10 cellular contexts compared by ENCODE assay signal in the genomic region with DNA sequence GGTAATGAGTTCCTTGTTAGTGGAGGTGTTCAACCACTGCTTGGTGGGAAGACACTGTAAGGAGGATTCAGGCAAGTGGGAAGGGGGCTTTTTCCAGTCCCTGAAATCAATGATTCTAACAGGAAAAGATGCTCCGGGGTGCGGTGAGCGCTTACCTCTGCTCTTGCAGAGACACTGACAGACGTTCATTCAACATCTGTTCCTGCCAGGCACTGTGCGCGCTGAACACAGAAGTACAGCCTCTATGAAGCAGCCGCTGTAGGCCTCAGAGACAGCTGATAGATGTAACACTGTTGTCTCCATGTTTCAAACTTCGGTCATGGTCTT. TPM values are rescaled to one million over a fixed set of nuclear protein-coding genes. Genes with fewer than 3 reads are reported as not detected.
DNase-seq lines count a peak whose midpoint lies in the region; ATAC-seq and TF ChIP-seq lines count a peak whose summit lies in the region.
"Had no signal": no experiment of that assay in that cellular context is flagged by ENCODE, and none has a peak within 500 bp of the region (broad histone marks: within the 10 kb centered on the region; RNA-seq: fewer than 3 reads in every experiment).

No MANE protein-coding gene starts in this region.

- peak overlapping the region; percentile 88 for H3K27ac ChIP-seq in left ventricle myocardium inferior (replicated peaks)

- DNase-seq in NCI-H1694 (lab: John Stamatoyannopoulos, UW) (peak; percentile 70), left ventricle myocardium inferior (no peak), NOMO-1 (lab: John Stamatoyannopoulos, UW; ENCODE audit: unreplicated experiment in 2 of 2) (no peak)
- DNase-seq in stimulated activated effector memory CD8-positive, alpha-beta T cell treated with anti-CD3 and anti-CD28 coated beads, Interleukin-12 subunit alpha, Interleukin-12 subunit beta, amount 100 ng/mL, for 72 hours (ENCODE audit: low spot score in 2 of 2), result no peak
- no peak for DNase-seq in stimulated activated CD4-positive, alpha-beta T cell treated with anti-CD3 and anti-CD28 coated beads, Interleukin-15, amount 100 ng/mL, for 24 hours
- DNase-seq: stimulated activated CD4-positive, alpha-beta T cell treated with anti-CD3 and anti-CD28 coated beads, Interleukin-4, amount 100 ng/mL, for 1 hour had no signal

- H3K4me3 Mint-ChIP-seq in activated T-helper 17 cell treated with anti-CD3 and anti-CD28 coated beads, Interleukin-2, amount 50 U/mL, for 72 hours, result peak overlapping the region; percentile 89
- peak overlapping the region; percentile 81 for H3K4me3 Mint-ChIP-seq in stimulated activated effector memory CD8-positive, alpha-beta T cell treated with anti-CD3 and anti-CD28 coated beads, Interleukin-12 subunit alpha, Interleukin-12 subunit beta, amount 100 ng/mL, for 72 hours

- peaks cover 21% of the 10 kb centered on the region for H3K4me1 Mint-ChIP-seq in activated T-helper 17 cell treated with anti-CD3 and anti-CD28 coated beads, Interleukin-2, amount 50 U/mL, for 72 hours
- H3K4me1 Mint-ChIP-seq in stimulated activated effector memory CD8-positive, alpha-beta T cell treated with anti-CD3 and anti-CD28 coated beads, Interleukin-12 subunit alpha, Interleukin-12 subunit beta, amount 100 ng/mL, for 72 hours, result peaks cover 57% of the 10 kb centered on the region

- no peaks in the 10 kb centered on the region for H3K9me3 ChIP-seq in left ventricle myocardium inferior (replicated peaks)

- TF ChIP-seq CTCF in left ventricle myocardium inferior (IDR thresholded peaks at IDR 0.05; ENCODE audit: borderline replicate concordance), result no peak

- no peaks in the 10 kb centered on the region for H3K27me3 Mint-ChIP-seq in activated T-helper 17 cell treated with anti-CD3 and anti-CD28 coated beads, Interleukin-2, amount 50 U/mL, for 72 hours

- no peak for ATAC-seq in activated T-helper 17 cell treated with anti-CD3 and anti-CD28 coated beads, Interleukin-2, amount 50 U/mL, for 72 hours (replicated peaks)
- no peak for ATAC-seq in stimulated activated effector memory CD8-positive, alpha-beta T cell treated with anti-CD3 and anti-CD28 coated beads, Interleukin-12 subunit alpha, Interleukin-12 subunit beta, amount 100 ng/mL, for 72 hours
- ATAC-seq in HG03457 (IDR thresholded peaks at IDR 0.05; ENCODE audit: unreplicated experiment) (no peak), HG02938 (IDR thresholded peaks at IDR 0.05; ENCODE audit: unreplicated experiment) (no peak)

- peaks cover 6% of the 10 kb centered on the region for H3K36me3 Mint-ChIP-seq in activated T-helper 17 cell treated with anti-CD3 and anti-CD28 coated beads, Interleukin-2, amount 50 U/mL, for 72 hours (ENCODE audit: low read depth)
- H3K36me3 Mint-ChIP-seq in stimulated activated effector memory CD8-positive, alpha-beta T cell treated with anti-CD3 and anti-CD28 coated beads, Interleukin-12 subunit alpha, Interleukin-12 subunit beta, amount 100 ng/mL, for 72 hours, result peaks cover 18% of the 10 kb centered on the region

- H3K4me1 ChIP-seq in left ventricle myocardium inferior, result peaks cover 49% of the 10 kb centered on the region

- no peaks in the 10 kb centered on the region for H3K36me3 ChIP-seq in left ventricle myocardium inferior

- no peaks in the 10 kb centered on the region for H3K9me3 Mint-ChIP-seq in activated T-helper 17 cell treated with anti-CD3 and anti-CD28 coated beads, Interleukin-2, amount 50 U/mL, for 72 hours
- H3K9me3 Mint-ChIP-seq in stimulated activated effector memory CD8-positive, alpha-beta T cell treated with anti-CD3 and anti-CD28 coated beads, Interleukin-12 subunit alpha, Interleukin-12 subunit beta, amount 100 ng/mL, for 72 hours, result no peaks in the 10 kb centered on the region

- no peaks in the 10 kb centered on the region for H3K27me3 ChIP-seq in left ventricle myocardium inferior (ENCODE audit: low read depth)

- intact Hi-C loops in left ventricle myocardium inferior (cut with micrococcal nuclease), result no loop called here

- peak overlapping the region; percentile 89 for H3K27ac Mint-ChIP-seq in activated T-helper 17 cell treated with anti-CD3 and anti-CD28 coated beads, Interleukin-2, amount 50 U/mL, for 72 hours
- H3K27ac Mint-ChIP-seq in stimulated activated effector memory CD8-positive, alpha-beta T cell treated with anti-CD3 and anti-CD28 coated beads, Interleukin-12 subunit alpha, Interleukin-12 subunit beta, amount 100 ng/mL, for 72 hours, result peak overlapping the region; percentile 95

- H3K4me3 ChIP-seq in left ventricle myocardium inferior, result peak overlapping the region; percentile 82

RNA-seq across cellular contexts. Expression of gene CLIP4, which starts 0.7 kb away (rescaled TPM):
- total RNA-seq in activated T-helper 17 cell treated with anti-CD3 and anti-CD28 coated beads, Interleukin-2, amount 50 U/mL, for 72 hours, result 10 to 100 TPM; 23.3 to 24.5 TPM
- total RNA-seq in left ventricle myocardium inferior, result 33.6 TPM

RNA-seq across cellular contexts. Expression of gene PCARE, which starts 40.2 kb away (rescaled TPM):
- total RNA-seq in activated T-helper 17 cell treated with anti-CD3 and anti-CD28 coated beads, Interleukin-2, amount 50 U/mL, for 72 hours, result not detected
- 0.74 TPM for total RNA-seq in left ventricle myocardium inferior
- total RNA-seq: dermis microvascular lymphatic vessel endothelial cell had no signal
